ENCODE assay signal across 15 cellular contexts in genomic region chr3:123157598-123158287, GRCh38. TPM values are rescaled to one million over a fixed set of nuclear protein-coding genes. Genes with fewer than 3 reads are reported as not detected.
A peak's percentile ranks its signal among the peaks of the same experiment; 100 is the strongest.
DNase-seq lines count a peak whose midpoint lies in the region; ATAC-seq, FAIRE-seq and TF ChIP-seq lines count a peak whose summit lies in the region.
"Had no signal": no experiment of that assay in that cellular context is flagged by ENCODE, and none has a peak within 500 bp of the region (broad histone marks: within the 10 kb centered on the region; RNA-seq: fewer than 3 reads in every experiment).

No MANE protein-coding gene starts in this region.

- H3K9ac ChIP-seq in BLaER1 (0 out of 2 replicates have a peak overlapping the region, but pooled peaks have one; percentile 4), HepG2 (ENCODE audit: insufficient read depth, low read depth, low read length) (no peak overlapping the region)

- in situ Hi-C loops in HepG2 (cut with HindIII; ENCODE audit: extremely low pct_ligation_motif_present, low pct_unique_long_range_greater_than_20kb): no loop called here

- WGBS in HepG2 (ENCODE audit: low lambda C conversion rate): 20% methylated on average over 3 of the region's 4 CpGs

- H3K4me2 ChIP-seq in BLaER1: peak overlapping the region; percentile 37
- 0 out of 2 replicates have a peak overlapping the region, but pooled peaks have one; percentile 2 for H3K4me2 ChIP-seq in HepG2 (ENCODE audit: low read depth, low read length)

- no peak overlapping the region for H3K4me3 ChIP-seq in BLaER1
- no peak overlapping the region for H3K4me3 ChIP-seq in HepG2 (replicated peaks in 1 of 3; ENCODE audit: insufficient read depth in 1 of 3, low read depth in 2 of 3, low read length in 3 of 3)

- no peaks in the 10 kb centered on the region for H3K79me2 ChIP-seq in HepG2 (ENCODE audit: insufficient read depth, low read length)

- H3K4me1 ChIP-seq in BLaER1 (peaks cover 46% of the 10 kb centered on the region), HepG2 (ENCODE audit: insufficient read depth, low read length) (peaks cover 26% of the 10 kb centered on the region)

- DNase-seq in HepG2 (ENCODE audit: low spot score): peak; percentile 72
- no peak for DNase-seq in OCI-M1 (lab: John Stamatoyannopoulos, UW)
- DNase-seq in hepatic stellate cell (ENCODE audit: low spot score): no peak
- DNase-seq in MCF 10A (ENCODE audit: unreplicated experiment): no peak
- DNase-seq: activated CD4-positive, alpha-beta memory T cell treated with anti-CD3 and anti-CD28 coated beads for 36 hours; amniotic stem cell; DMS153; NCI-H1930; posterior cingulate gyrus had no signal

- TF ChIP-seq RAD21 in Ishikawa (IDR thresholded peaks at IDR 0.05; ENCODE audit: low read depth) (no peak), HepG2 (CRISPR knock-in tag; IDR thresholded peaks at IDR 0.05) (no peak)

- intact Hi-C loops in HepG2 (cut with micrococcal nuclease; ENCODE audit: unreplicated experiment): no loop called here
- intact Hi-C loops in MCF 10A (cut with micrococcal nuclease): no loop called here

- H3K4me3 Mint-ChIP-seq in brain: no peak overlapping the region
- no peak overlapping the region for H3K4me3 Mint-ChIP-seq in MCF 10A (ENCODE audit: unreplicated experiment)
- H3K4me3 Mint-ChIP-seq: activated CD4-positive, alpha-beta memory T cell treated with anti-CD3 and anti-CD28 coated beads for 36 hours; B cell had no signal

- POLR2A ChIA-PET in HepG2 (lab: Yijun Ruan, JAX) (interaction anchor here (1.4 to 2.2 kb wide), 4 partner anchors 14 to 90 kb away, joined by 3 to 15 read pairs (median 5); partner anchors contain the start of gene SEC22A), MCF 10A (lab: Yijun Ruan, JAX) (no interaction called here)

- TF ChIP-seq CTCF in brain (conservative IDR thresholded peaks at IDR 0.05): no peak
- no peak for TF ChIP-seq CTCF in HepG2 (CRISPR knock-in tag; IDR thresholded peaks at IDR 0.05)
- no peak for TF ChIP-seq CTCF in MCF 10A (IDR thresholded peaks at IDR 0.05; ENCODE audit: unreplicated experiment)

- CTCF ChIA-PET in HepG2 (lab: Yijun Ruan, JAX; ENCODE audit: low intra/inter-chr PET ratio, low total read pairs) (no interaction called here), MCF 10A (lab: Yijun Ruan, JAX) (interaction anchor here (0.5 to 1.2 kb wide), 3 partner anchors 16 to 243 kb away, joined by 3 read pairs; no protein-coding TSS in a partner anchor)

- BruUV-seq in HepG2 (replicated peaks; lab: Mats Ljungman, UMichigan) (no TSS peak), MCF 10A (replicated peaks; lab: Mats Ljungman, UMichigan) (no TSS peak)

- H3K27ac ChIP-seq in BLaER1 (no peak overlapping the region), HepG2 (ENCODE audit: extremely low read length, insufficient read depth, low read length) (peak overlapping the region; percentile 48)

- ATAC-seq in HepG2: peak; percentile 65
- no peak for ATAC-seq in HG03565 (IDR thresholded peaks at IDR 0.05; ENCODE audit: unreplicated experiment)

- no peaks in the 10 kb centered on the region for H3K9me3 ChIP-seq in BLaER1
- no peaks in the 10 kb centered on the region for H3K9me3 ChIP-seq in HepG2 (ENCODE audit: low read length)

- FAIRE-seq in HepG2 (lab: Jason Lieb, UNC): no peak
- FAIRE-seq: colon had no signal

- peak overlapping the region in 4 of 5 experiments; percentile 3 to 62 (median 26) for H3K27ac Mint-ChIP-seq in brain
- H3K27ac Mint-ChIP-seq in MCF 10A (ENCODE audit: low read depth, unreplicated experiment): no peak overlapping the region
- H3K27ac Mint-ChIP-seq: activated CD4-positive, alpha-beta memory T cell treated with anti-CD3 and anti-CD28 coated beads for 36 hours; B cell had no signal

- peaks cover 39% of the 10 kb centered on the region for H3K4me1 Mint-ChIP-seq in brain
- H3K4me1 Mint-ChIP-seq in MCF 10A (ENCODE audit: insufficient read depth, unreplicated experiment): no peaks in the 10 kb centered on the region

- H3K36me3 Mint-ChIP-seq in brain (peaks cover 22% of the 10 kb centered on the region), MCF 10A (ENCODE audit: insufficient read depth, unreplicated experiment) (peaks cover 39% of the 10 kb centered on the region)

- peaks cover under 1% of the 10 kb centered on the region for H3K27me3 Mint-ChIP-seq in brain
- H3K27me3 Mint-ChIP-seq in MCF 10A (ENCODE audit: insufficient read depth, unreplicated experiment): no peaks in the 10 kb centered on the region
- H3K27me3 Mint-ChIP-seq: activated CD4-positive, alpha-beta memory T cell treated with anti-CD3 and anti-CD28 coated beads for 36 hours; B cell had no signal

- H4K20me1 ChIP-seq in BLaER1: no peaks in the 10 kb centered on the region
- H4K20me1 ChIP-seq in HepG2 (ENCODE audit: insufficient read depth, low read length): peaks cover 7% of the 10 kb centered on the region; the same call in 1 of the 2 replicates

- TF ChIP-seq EP300 in Ishikawa (IDR thresholded peaks at IDR 0.05; ENCODE audit: borderline replicate concordance): no peak
- TF ChIP-seq EP300 in HepG2 (IDR thresholded peaks at IDR 0.05; ENCODE audit: low read depth in 2 of 2, low read length in 2 of 2): peak in 1 of 2 experiments; percentile 39; a peak in 1 of 4 replicates
- no peak for TF ChIP-seq EP300 in HepG2 (CRISPR knock-in tag; IDR thresholded peaks at IDR 0.05; ENCODE audit: borderline replicate concordance)

- H2AFZ ChIP-seq in HepG2 (ENCODE audit: low read length): no peak overlapping the region

- no peak for TF ChIP-seq POLR2A in HepG2 (IDR thresholded peaks at IDR 0.05; ENCODE audit: insufficient read depth in 1 of 2, low read depth in 2 of 2, low read length in 2 of 2)

- H3K9me3 Mint-ChIP-seq in brain (no peaks in the 10 kb centered on the region), MCF 10A (ENCODE audit: unreplicated experiment) (no peaks in the 10 kb centered on the region)
- H3K9me3 Mint-ChIP-seq: activated CD4-positive, alpha-beta memory T cell treated with anti-CD3 and anti-CD28 coated beads for 36 hours had no signal

- H3K36me3 ChIP-seq in BLaER1 (peaks cover 4% of the 10 kb centered on the region; the same call in 1 of the 2 replicates), HepG2 (replicated peaks in 1 of 2; ENCODE audit: control insufficient read depth in 1 of 2, insufficient read depth in 2 of 2, low read length in 2 of 2) (peaks cover 24 to 73% of the 10 kb centered on the region in 2 experiments)

- H3K27me3 ChIP-seq in BLaER1 (no peaks in the 10 kb centered on the region), HepG2 (ENCODE audit: control insufficient read depth in 1 of 2, insufficient read depth in 2 of 2, low read length in 2 of 2) (no peaks in the 10 kb centered on the region)

TF ChIP-seq in Ishikawa, 13 proteins besides CTCF, POLR2A, EP300 and RAD21:
- peak; percentile 36; the same call in 1 of the 2 replicates for TF ChIP-seq CEBPB (IDR thresholded peaks at IDR 0.05)
- no peak for TF ChIP-seq CREB1 (IDR thresholded peaks at IDR 0.05; ENCODE audit: low read depth)

TF ChIP-seq in HepG2, 621 proteins besides CTCF, POLR2A, EP300 and RAD21 (continues in another document):
- TF ChIP-seq HMG20B (CRISPR knock-in tag; conservative IDR thresholded peaks at IDR 0.05) (0 out of 2 replicates have a peak, but pooled peaks have one; percentile 71), ZXDC (CRISPR knock-in tag; IDR thresholded peaks at IDR 0.05) (no peak)

RNA-seq across cellular contexts. Expression of gene SEC22A, which starts 44.0 kb away (rescaled TPM):
- polyA plus RNA-seq in brain (ENCODE audit: insufficient read depth, low read depth, low replicate concordance) (16.8 TPM), HepG2 (2011; rRNA removed) (12.0 and 14.1 TPM in 2 replicates)
- total RNA-seq in HepG2 (2016; rRNA removed; fragmentation: Illumina TruSeq; extraction: Trizol) (17.3 and 20.2 TPM in 2 replicates), MCF 10A (2022) (16.2 and 16.5 TPM in 2 replicates)
- 10.1 and 11.0 TPM in 2 replicates for total RNA-seq in HepG2 (2016; cell fraction: cytosol; rRNA removed; fragmentation: Illumina TruSeq; extraction: Trizol; ENCODE audit: low read depth)
- 16.4 and 18.4 TPM in 2 replicates for total RNA-seq in HepG2 (2016; cell fraction: insoluble cytoplasmic fraction; rRNA removed; fragmentation: Illumina TruSeq; extraction: Trizol)
- total RNA-seq in HepG2 (2016; cell fraction: membrane; rRNA removed; fragmentation: Illumina TruSeq; extraction: Trizol): 10.4 and 13.0 TPM in 2 replicates
- total RNA-seq in HepG2 (2016; cell fraction: nucleus; rRNA removed; fragmentation: Illumina TruSeq; extraction: Trizol): 16.5 and 18.0 TPM in 2 replicates
- 9.2 and 14.0 TPM in 2 replicates for polyA plus RNA-seq in HepG2 (2011; cell fraction: cytosol; rRNA removed)
- polyA plus RNA-seq in HepG2 (2011; cell fraction: nucleus; rRNA removed): 5.3 and 6.1 TPM in 2 replicates
- polyA plus RNA-seq in HepG2 (2012): 7.1 and 10.9 TPM in 2 replicates
- polyA plus RNA-seq in HepG2 (2016; cell fraction: cytosol; fragmentation: Illumina TruSeq; extraction: Trizol; ENCODE audit: low read depth): 3.1 and 3.3 TPM in 2 replicates
- polyA plus RNA-seq in HepG2 (2016; cell fraction: insoluble cytoplasmic fraction; fragmentation: Illumina TruSeq; extraction: Trizol; ENCODE audit: low read depth): 13.6 and 16.4 TPM in 2 replicates
- polyA plus RNA-seq in HepG2 (2016; cell fraction: membrane; fragmentation: Illumina TruSeq; extraction: Trizol; ENCODE audit: low read depth): 4.6 and 4.7 TPM in 2 replicates
- 13.1 and 19.4 TPM in 2 replicates for polyA plus RNA-seq in HepG2 (2016; cell fraction: nucleus; fragmentation: Illumina TruSeq; extraction: Trizol; ENCODE audit: insufficient read depth, low read depth)
- 13.8 and 17.5 TPM in 2 replicates for polyA minus RNA-seq in HepG2 (2011; rRNA and poly(A)+ RNA removed; ENCODE audit: low replicate concordance)
- 7.5 and 11.2 TPM in 2 replicates for polyA minus RNA-seq in HepG2 (2011; cell fraction: cytosol; rRNA and poly(A)+ RNA removed)
- polyA minus RNA-seq in HepG2 (2011; cell fraction: nucleus; rRNA and poly(A)+ RNA removed): 21.6 and 22.4 TPM in 2 replicates
